10 cellular contexts compared by ENCODE assay signal in the genomic region with DNA sequence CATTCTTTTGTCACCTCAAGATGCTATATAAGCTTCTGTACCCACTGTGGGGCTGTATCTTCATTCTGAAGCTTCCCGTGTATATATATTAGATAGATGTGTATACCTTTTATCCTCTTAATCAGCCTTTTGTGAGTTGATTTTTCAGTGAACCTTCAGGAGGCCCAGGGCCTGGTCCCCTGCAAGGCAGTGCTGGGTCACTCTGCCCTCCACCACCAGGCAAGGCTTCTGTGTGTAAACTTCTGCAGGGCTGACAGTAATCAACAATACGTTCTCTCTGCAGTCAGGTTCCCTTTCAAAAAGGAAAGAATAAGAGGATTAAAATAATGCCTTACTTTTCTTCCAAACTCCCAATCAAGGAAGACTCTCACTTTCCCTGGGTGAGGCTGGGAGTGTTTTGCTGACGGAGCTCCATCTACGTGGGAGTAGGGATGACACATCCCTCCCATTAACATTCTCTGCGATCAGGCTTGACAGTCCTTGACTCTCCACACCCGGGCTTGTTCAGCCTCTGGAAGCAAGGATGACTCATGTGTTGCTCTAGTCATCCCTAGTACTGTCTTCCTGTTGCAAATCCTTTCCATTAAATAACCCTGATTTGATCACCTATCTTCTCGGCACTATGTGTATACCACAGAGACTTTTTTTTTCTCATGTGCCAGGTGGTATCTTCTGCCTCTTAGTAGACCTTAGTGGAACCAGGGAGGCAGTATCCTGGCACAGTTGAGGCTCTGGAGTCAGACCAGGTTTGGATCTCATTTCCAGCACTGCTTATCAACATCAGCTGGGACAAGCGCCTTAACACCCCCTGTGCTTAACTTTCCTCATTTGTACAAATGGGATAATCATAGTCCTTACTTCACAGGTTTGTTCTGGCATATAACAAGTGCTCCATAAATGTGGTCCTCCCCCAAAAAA.
DNase-seq lines count a peak whose midpoint lies in the region; ATAC-seq, FAIRE-seq and TF ChIP-seq lines count a peak whose summit lies in the region.
"Had no signal": no experiment of that assay in that cellular context is flagged by ENCODE, and none has a peak within 500 bp of the region (broad histone marks: within the 10 kb centered on the region; RNA-seq: fewer than 3 reads in every experiment).

No MANE protein-coding gene starts in this region.

- TF ChIP-seq RAD21 in HCT116 (IDR thresholded peaks at IDR 0.05; ENCODE audit: low read depth) = peak; percentile 34; the same call in 1 of the 2 replicates

- H3K4me1 ChIP-seq in HCT116 (ENCODE audit: control insufficient read depth in 1 of 2, insufficient read depth in 2 of 2, low read length in 2 of 2) (peaks cover 8 to 18% of the 10 kb centered on the region in 2 experiments; a peak in 3 of 4 replicates), keratinocyte (ENCODE audit: control insufficient read depth, extremely low read depth, insufficient read depth, low read length) (peaks cover 14% of the 10 kb centered on the region)

- H3K36me3 ChIP-seq in HCT116 (ENCODE audit: control insufficient read depth in 1 of 2, insufficient read depth in 2 of 2, low read length in 2 of 2) (no peaks in the 10 kb centered on the region), keratinocyte (ENCODE audit: control insufficient read depth in 2 of 2, extremely low read depth in 1 of 2, insufficient read depth in 2 of 2, low read length in 2 of 2) (no peaks in the 10 kb centered on the region)

- H4K20me1 ChIP-seq in HCT116 (ENCODE audit: insufficient read depth) (no peaks in the 10 kb centered on the region), keratinocyte (ENCODE audit: control insufficient read depth, extremely low read depth, insufficient read depth, low read length) (no peaks in the 10 kb centered on the region)

- no peak overlapping the region for H3K4me3 Mint-ChIP-seq in WTC11
- H3K4me3 Mint-ChIP-seq: immature natural killer cell had no signal

- RAD21 ChIA-PET in HCT116 (lab: Charles Lee; ENCODE audit: low non-redundant PET in 1 of 2, low total read pairs in 2 of 2, uncharacterized antibody in 2 of 2, unreplicated experiment in 2 of 2) = interaction anchor here in 1 of 2 experiments (1.0 kb wide), 1 partner anchor 103 kb away, joined by 3 read pairs; no protein-coding TSS in a partner anchor

- peaks cover 23% of the 10 kb centered on the region for H3K9me3 Mint-ChIP-seq in WTC11

- H3K79me2 ChIP-seq in HCT116 (ENCODE audit: insufficient read depth, low read length) = no peaks in the 10 kb centered on the region
- H3K79me2 ChIP-seq in keratinocyte (ENCODE audit: control insufficient read depth, insufficient read depth, low read length) = no peaks in the 10 kb centered on the region

- no peaks in the 10 kb centered on the region for H3K27me3 ChIP-seq in HCT116 (ENCODE audit: insufficient read depth, low read length)
- H3K27me3 ChIP-seq in keratinocyte (ENCODE audit: control insufficient read depth, extremely low read depth, insufficient read depth, low read length) = no peaks in the 10 kb centered on the region

- H3K4me3 ChIP-seq in HCT116 (replicated peaks in 1 of 2; ENCODE audit: low read depth in 1 of 2, low read length in 2 of 2) (peak overlapping the region in 1 of 2 experiments; percentile 22; a peak in 2 of 4 replicates), keratinocyte (ENCODE audit: control insufficient read depth in 2 of 3, extremely low read depth in 1 of 3, insufficient read depth in 2 of 3, low read depth in 1 of 3, low read length in 3 of 3) (peak overlapping the region in 2 of 3 experiments; percentile 3 to 54)

- H3K4me1 Mint-ChIP-seq in WTC11 = no peaks in the 10 kb centered on the region
- H3K4me1 Mint-ChIP-seq: immature natural killer cell had no signal

- no peak for TF ChIP-seq CTCF in HCT116 (IDR thresholded peaks at IDR 0.05 in 2 of 3, conservative IDR thresholded peaks at IDR 0.05 in 1 of 3; ENCODE audit: borderline replicate concordance in 1 of 3, insufficient read depth in 1 of 3, low read depth in 2 of 3, low read length in 2 of 3)
- TF ChIP-seq CTCF in keratinocyte (optimal IDR thresholded peaks at IDR 0.05 in 1 of 3, IDR thresholded peaks at IDR 0.05 in 1 of 3, conservative IDR thresholded peaks at IDR 0.05 in 1 of 3; ENCODE audit: extremely low read depth in 1 of 3, insufficient read depth in 2 of 3, low read length in 3 of 3) = no peak
- TF ChIP-seq CTCF in WTC11 (IDR thresholded peaks at IDR 0.05) = no peak

- CTCF ChIA-PET in HCT116 (lab: Charles Lee) = interaction anchor here (1.0 kb wide), 1 partner anchor 25 kb away, joined by 6 read pairs; no protein-coding TSS in a partner anchor
- CTCF ChIA-PET in WTC11 (lab: Charles Lee) = no interaction called here

- H3K9ac ChIP-seq in HCT116 (ENCODE audit: low read length) = no peak overlapping the region
- no peak overlapping the region for H3K9ac ChIP-seq in keratinocyte (ENCODE audit: control insufficient read depth, extremely low read depth, insufficient read depth, low read length)

- H3K9me2 ChIP-seq in HCT116 (ENCODE audit: insufficient read depth) = peaks cover 3% of the 10 kb centered on the region; the same call in 1 of the 2 replicates

- FAIRE-seq in keratinocyte (lab: Jason Lieb, UNC) = peak; percentile 99

- peak; percentile 99 for DNase-seq in A172 (ENCODE audit: low spot score)
- DNase-seq in HCT116 (ENCODE audit: low read depth, low spot score) = peak; percentile 91
- peak; percentile 77 for DNase-seq in amniotic epithelial cell (ENCODE audit: low read depth)
- peak; percentile 77 for DNase-seq in keratinocyte (ENCODE audit: low read depth, low spot score)
- DNase-seq in WTC11 (ENCODE audit: low spot score) = no peak
- no peak for DNase-seq in T-helper 2 cell
- DNase-seq in germinal center (ENCODE audit: low spot score) = no peak
- DNase-seq: immature natural killer cell, NCI-H146 had no signal

- no TSS peak for BruUV-seq in HCT116 (replicated peaks; lab: Mats Ljungman, UMichigan)

- H3K27ac ChIP-seq in HCT116 (ENCODE audit: low read depth, low read length) (no peak overlapping the region), keratinocyte (ENCODE audit: control insufficient read depth, insufficient read depth, low read length) (peak overlapping the region; percentile 64)

- H3K9me3 ChIP-seq in HCT116 (ENCODE audit: control insufficient read depth in 1 of 2, insufficient read depth in 1 of 2, low read depth in 1 of 2, low read length in 2 of 2) = no peaks in the 10 kb centered on the region
- no peaks in the 10 kb centered on the region for H3K9me3 ChIP-seq in keratinocyte (ENCODE audit: control insufficient read depth, low read depth, low read length)

- dilution Hi-C loops in keratinocyte (cut with MboI; ENCODE audit: extremely low pct_ligation_motif_present, low sequenced_read_pairs) = no loop called here

- no peaks in the 10 kb centered on the region for H3K9me1 ChIP-seq in keratinocyte (ENCODE audit: control insufficient read depth, extremely low read depth, insufficient read depth, low read length)

- no peaks in the 10 kb centered on the region; the same call in 1 of the 2 replicates for H3K27me3 Mint-ChIP-seq in WTC11 (ENCODE audit: low read depth)

- H3K4me2 ChIP-seq in HCT116 (ENCODE audit: low read length) (peak overlapping the region; percentile 68), keratinocyte (ENCODE audit: control insufficient read depth, extremely low read depth, insufficient read depth, low read depth, low read length) (peak overlapping the region; percentile 81)

- intact Hi-C loops in HCT116 (cut with micrococcal nuclease) = no loop called here

- no peak for TF ChIP-seq POLR2A in HCT116 (IDR thresholded peaks at IDR 0.05; ENCODE audit: borderline replicate concordance, extremely low read depth, insufficient read depth, insufficient read length)

- H3K27ac Mint-ChIP-seq in WTC11 = no peak overlapping the region
- H3K27ac Mint-ChIP-seq: immature natural killer cell had no signal

- ATAC-seq in HCT116 (peak; percentile 99), WTC11 (no peak), HG02870 (IDR thresholded peaks at IDR 0.05; ENCODE audit: unreplicated experiment) (no peak)

- peak overlapping the region; percentile 81 for H2AFZ ChIP-seq in HCT116 (ENCODE audit: low read depth, low read length, poor library complexity, severe bottlenecking)
- peak overlapping the region; percentile 48 for H2AFZ ChIP-seq in keratinocyte (ENCODE audit: control insufficient read depth, low read length)

- H3K36me3 Mint-ChIP-seq in WTC11 = peaks cover 9% of the 10 kb centered on the region
- H3K36me3 Mint-ChIP-seq: immature natural killer cell had no signal

- POLR2A ChIA-PET in HCT116 (lab: Charles Lee) (interaction anchor here (0.9 to 1.3 kb wide), 3 partner anchors 12 to 23 kb away, joined by 5 to 6 read pairs (median 5); no protein-coding TSS in a partner anchor), WTC11 (lab: Charles Lee) (no interaction called here)

TF ChIP-seq in HCT116, 20 proteins besides CTCF, POLR2A, EP300 and RAD21 (continues in another document):
- TF ChIP-seq MAX (IDR thresholded peaks at IDR 0.05) (peak; percentile 36; the same call in 1 of the 2 replicates), JUND (IDR thresholded peaks at IDR 0.05) (peak; percentile 97)

TF ChIP-seq in WTC11, 78 proteins besides CTCF, POLR2A, EP300 and RAD21:
- TF ChIP-seq ZNF512 (CRISPR knock-in tag; IDR thresholded peaks at IDR 0.05; ENCODE audit: borderline replicate concordance) (no peak), TP53 (CRISPR knock-in tag; IDR thresholded peaks at IDR 0.05) (no peak), SP1 (CRISPR knock-in tag; conservative IDR thresholded peaks at IDR 0.05) (no peak)
TF ChIP-seq in WTC11: peak in this region for 0.

Comparison
In these comparisons a context has a peak if more than half of its experiments do, and no peak if none do; other contexts are left out.
1. DNase-seq: peak in A172 (single experiment), HCT116 (single experiment), amniotic epithelial cell (single experiment) and keratinocyte (single experiment); none in WTC11 (single experiment), T-helper 2 cell (0 of 5) and germinal center (single experiment).